In the genomic region with DNA sequence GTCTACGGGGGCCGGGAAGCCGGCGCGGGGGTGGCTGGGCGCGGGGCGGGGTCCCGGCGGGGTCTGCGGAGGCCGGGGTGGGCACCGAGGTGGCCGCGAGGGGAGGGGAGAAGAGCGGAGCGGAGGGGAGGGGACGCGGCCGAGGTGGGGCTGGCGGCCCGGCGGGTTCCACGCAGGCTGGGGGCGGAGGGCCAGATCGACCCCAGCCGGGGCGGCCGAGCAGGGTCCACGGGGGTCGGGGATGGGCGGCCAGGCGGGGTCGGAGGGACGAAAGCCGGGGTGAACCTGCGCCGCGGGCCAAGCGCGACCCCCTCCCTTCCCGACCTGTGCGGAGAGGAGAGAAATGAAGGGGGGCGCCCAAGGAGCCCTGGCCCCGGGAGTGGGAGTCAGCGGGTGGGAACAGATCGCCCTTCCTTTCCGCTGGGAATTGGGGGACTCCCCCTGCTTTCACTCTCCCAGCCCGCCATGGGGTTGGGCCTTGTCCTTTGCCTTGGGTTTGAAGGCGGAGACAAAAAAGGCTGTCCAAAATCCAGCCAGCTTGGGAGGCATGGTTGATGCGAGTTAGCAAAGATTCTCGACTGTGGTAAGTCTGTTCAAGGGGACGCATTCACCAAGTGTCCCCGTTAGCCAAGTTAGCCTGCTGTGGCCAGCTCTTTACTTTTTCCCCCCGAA, we compare ENCODE assay signal across 8 cellular contexts. TPM values are rescaled to one million over a fixed set of nuclear protein-coding genes. Genes with fewer than 3 reads are reported as not detected.
A peak's percentile ranks its signal among the peaks of the same experiment; 100 is the strongest.
DNase-seq lines count a peak whose midpoint lies in the region; ATAC-seq and TF ChIP-seq lines count a peak whose summit lies in the region.

No MANE protein-coding gene starts in this region.

- no peak for TF ChIP-seq POLR2A in HCT116 (IDR thresholded peaks at IDR 0.05; ENCODE audit: borderline replicate concordance, extremely low read depth, insufficient read depth, insufficient read length)

- no peaks in the 10 kb centered on the region for H3K9me3 ChIP-seq in HCT116 (ENCODE audit: control insufficient read depth in 1 of 2, insufficient read depth in 1 of 2, low read depth in 1 of 2, low read length in 2 of 2)
- H3K9me3 ChIP-seq in ascending aorta = no peaks in the 10 kb centered on the region
- no peaks in the 10 kb centered on the region for H3K9me3 ChIP-seq in left ventricle myocardium inferior (replicated peaks)
- H3K9me3 ChIP-seq in parathyroid adenoma (ENCODE audit: control insufficient read depth, low read length) = no peaks in the 10 kb centered on the region

- peak overlapping the region; percentile 74; the same call in 1 of the 2 replicates for H3K27ac ChIP-seq in HCT116 (ENCODE audit: low read depth, low read length)
- peak overlapping the region; percentile 97 to 99 for H3K27ac ChIP-seq in ascending aorta
- H3K27ac ChIP-seq in left ventricle myocardium inferior (replicated peaks) = peak overlapping the region; percentile 98
- peak overlapping the region; percentile 91 for H3K27ac ChIP-seq in parathyroid adenoma

- no peaks in the 10 kb centered on the region for H3K9me2 ChIP-seq in HCT116 (ENCODE audit: insufficient read depth)

- BruUV-seq in HCT116 (replicated peaks; lab: Mats Ljungman, UMichigan) = no TSS peak

- CTCF ChIA-PET in HCT116 (lab: Charles Lee) = interaction anchor here (0.8 kb wide), 1 partner anchor 35 kb away, joined by 3 read pairs; no protein-coding TSS in a partner anchor

- no peak overlapping the region for H2AFZ ChIP-seq in HCT116 (ENCODE audit: low read depth, low read length, poor library complexity, severe bottlenecking)
- H2AFZ ChIP-seq in parathyroid adenoma = peak overlapping the region; percentile 83

- ATAC-seq in HCT116 = peak; percentile 44

- DNase-seq in NCI-H146 (lab: John Stamatoyannopoulos, UW) (peak; percentile 36), NCI-H146 treated with DMSO at 0.1 percent for 48 hours (lab: John Stamatoyannopoulos, UW; ENCODE audit: unreplicated experiment) (no peak), HCT116 (ENCODE audit: low read depth, low spot score) (no peak), NOMO-1 treated with DMSO at 0.1 percent for 48 hours (lab: John Stamatoyannopoulos, UW; ENCODE audit: unreplicated experiment) (peak; percentile 39), ascending aorta (ENCODE audit: low spot score in 2 of 2) (peak in 1 of 2 donors; percentile 84), left ventricle myocardium inferior (peak; percentile 67), SKM-1 (lab: John Stamatoyannopoulos, UW; ENCODE audit: unreplicated experiment) (no peak)

- peak overlapping the region; percentile 72 to 93 for H3K4me3 ChIP-seq in HCT116 (replicated peaks in 1 of 2; ENCODE audit: low read depth in 1 of 2, low read length in 2 of 2)
- H3K4me3 ChIP-seq in ascending aorta = peak overlapping the region; percentile 90 to 95
- peak overlapping the region; percentile 93 for H3K4me3 ChIP-seq in left ventricle myocardium inferior
- peak overlapping the region; percentile 70 for H3K4me3 ChIP-seq in parathyroid adenoma (ENCODE audit: low read depth, low read length)

- H3K9ac ChIP-seq in HCT116 (ENCODE audit: low read length) = peak overlapping the region; percentile 88
- H3K9ac ChIP-seq in parathyroid adenoma = peak overlapping the region; percentile 82

- POLR2A ChIA-PET in HCT116 (lab: Charles Lee) = interaction anchor here (1.1 kb wide), 1 partner anchor 109 kb away, joined by 3 read pairs; the partner anchor contains the start of gene POLR3B

- RAD21 ChIA-PET in HCT116 (lab: Charles Lee; ENCODE audit: low non-redundant PET in 1 of 2, low total read pairs in 2 of 2, uncharacterized antibody in 2 of 2, unreplicated experiment in 2 of 2) = no interaction called here

- TF ChIP-seq CTCF in HCT116 (IDR thresholded peaks at IDR 0.05 in 2 of 3, conservative IDR thresholded peaks at IDR 0.05 in 1 of 3; ENCODE audit: borderline replicate concordance in 1 of 3, insufficient read depth in 1 of 3, low read depth in 2 of 3, low read length in 2 of 3) = no peak
- TF ChIP-seq CTCF in ascending aorta (IDR thresholded peaks at IDR 0.05) = no peak
- TF ChIP-seq CTCF in left ventricle myocardium inferior (IDR thresholded peaks at IDR 0.05; ENCODE audit: borderline replicate concordance) = no peak
- TF ChIP-seq CTCF in parathyroid adenoma (IDR thresholded peaks at IDR 0.05) = no peak

- no peaks in the 10 kb centered on the region for H3K27me3 ChIP-seq in HCT116 (ENCODE audit: insufficient read depth, low read length)
- no peaks in the 10 kb centered on the region for H3K27me3 ChIP-seq in ascending aorta
- H3K27me3 ChIP-seq in left ventricle myocardium inferior (ENCODE audit: low read depth) = no peaks in the 10 kb centered on the region
- H3K27me3 ChIP-seq in parathyroid adenoma (ENCODE audit: control insufficient read depth, insufficient read depth, low read length) = no peaks in the 10 kb centered on the region

- no peak for TF ChIP-seq RAD21 in HCT116 (IDR thresholded peaks at IDR 0.05; ENCODE audit: low read depth)

- H3K4me2 ChIP-seq in HCT116 (ENCODE audit: low read length) (peak overlapping the region; percentile 86), parathyroid adenoma (ENCODE audit: low read length) (peak overlapping the region; percentile 93)

- H3K79me2 ChIP-seq in HCT116 (ENCODE audit: insufficient read depth, low read length) (peaks cover 19% of the 10 kb centered on the region; the same call in 1 of the 2 replicates), parathyroid adenoma (peaks cover 23% of the 10 kb centered on the region)

- peaks cover 17 to 40% of the 10 kb centered on the region in 2 experiments for H3K4me1 ChIP-seq in HCT116 (ENCODE audit: control insufficient read depth in 1 of 2, insufficient read depth in 2 of 2, low read length in 2 of 2)
- H3K4me1 ChIP-seq in ascending aorta = peaks cover 3 to 24% of the 10 kb centered on the region in 2 donors
- peaks cover 59% of the 10 kb centered on the region for H3K4me1 ChIP-seq in left ventricle myocardium inferior
- H3K4me1 ChIP-seq in parathyroid adenoma = peaks cover 11% of the 10 kb centered on the region

- H3K36me3 ChIP-seq in HCT116 (ENCODE audit: control insufficient read depth in 1 of 2, insufficient read depth in 2 of 2, low read length in 2 of 2) = no peaks in the 10 kb centered on the region; a peak in 1 of 4 replicates
- peaks cover 0 to 11% of the 10 kb centered on the region in 2 donors for H3K36me3 ChIP-seq in ascending aorta
- peaks cover 3% of the 10 kb centered on the region for H3K36me3 ChIP-seq in left ventricle myocardium inferior
- H3K36me3 ChIP-seq in parathyroid adenoma (ENCODE audit: control insufficient read depth, insufficient read depth, low read length) = no peaks in the 10 kb centered on the region

- no peaks in the 10 kb centered on the region for H4K20me1 ChIP-seq in HCT116 (ENCODE audit: insufficient read depth)

- intact Hi-C loops in HCT116 (cut with micrococcal nuclease) (loop anchor here (5.0 kb wide), 2 partner anchors 34 to 54 kb away; partner anchors contain the start of gene TCP11L2), ascending aorta (cut with DNase I) (loop anchor here (5.0 kb wide), 2 partner anchors 109 to 844 kb away; partner anchors contain the start of genes CRY1 and POLR3B), left ventricle myocardium inferior (cut with micrococcal nuclease) (no loop called here)

TF ChIP-seq in HCT116, 20 proteins besides CTCF, POLR2A, EP300 and RAD21 (continues in another document):
- TF ChIP-seq ZFX (IDR thresholded peaks at IDR 0.05) (no peak), YY1 (IDR thresholded peaks at IDR 0.05; ENCODE audit: extremely low read depth, insufficient replicate concordance, low read depth, low read length) (no peak), ATF3 (IDR thresholded peaks at IDR 0.05) (no peak), POLR2AphosphoS5 (IDR thresholded peaks at IDR 0.05; ENCODE audit: low read depth, low read length) (no peak), SRF (IDR thresholded peaks at IDR 0.05; ENCODE audit: low read depth) (no peak), EZH2 (IDR thresholded peaks at IDR 0.05) (no peak), TCF7L2 (IDR thresholded peaks at IDR 0.05; ENCODE audit: borderline replicate concordance, extremely low read depth, insufficient read depth, insufficient read length) (no peak), EGR1 (IDR thresholded peaks at IDR 0.05; ENCODE audit: low read depth) (no peak), CBX3 (IDR thresholded peaks at IDR 0.05; ENCODE audit: low read depth) (no peak), SIN3A (IDR thresholded peaks at IDR 0.05; ENCODE audit: low read depth) (no peak), CEBPB (IDR thresholded peaks at IDR 0.05; ENCODE audit: low read depth) (no peak), ELF1 (IDR thresholded peaks at IDR 0.05; ENCODE audit: borderline replicate concordance, low read depth) (no peak), EZH2phosphoT487 (IDR thresholded peaks at IDR 0.05; ENCODE audit: borderline replicate concordance) (no peak), JUND (IDR thresholded peaks at IDR 0.05) (no peak)
- TF ChIP-seq, protein P1, sequence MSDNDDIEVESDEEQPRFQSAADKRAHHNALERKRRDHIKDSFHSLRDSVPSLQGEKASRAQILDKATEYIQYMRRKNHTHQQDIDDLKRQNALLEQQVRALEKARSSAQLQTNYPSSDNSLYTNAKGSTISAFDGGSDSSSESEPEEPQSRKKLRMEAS (IDR thresholded peaks at IDR 0.05) = no peak
- TF ChIP-seq, protein P2, sequence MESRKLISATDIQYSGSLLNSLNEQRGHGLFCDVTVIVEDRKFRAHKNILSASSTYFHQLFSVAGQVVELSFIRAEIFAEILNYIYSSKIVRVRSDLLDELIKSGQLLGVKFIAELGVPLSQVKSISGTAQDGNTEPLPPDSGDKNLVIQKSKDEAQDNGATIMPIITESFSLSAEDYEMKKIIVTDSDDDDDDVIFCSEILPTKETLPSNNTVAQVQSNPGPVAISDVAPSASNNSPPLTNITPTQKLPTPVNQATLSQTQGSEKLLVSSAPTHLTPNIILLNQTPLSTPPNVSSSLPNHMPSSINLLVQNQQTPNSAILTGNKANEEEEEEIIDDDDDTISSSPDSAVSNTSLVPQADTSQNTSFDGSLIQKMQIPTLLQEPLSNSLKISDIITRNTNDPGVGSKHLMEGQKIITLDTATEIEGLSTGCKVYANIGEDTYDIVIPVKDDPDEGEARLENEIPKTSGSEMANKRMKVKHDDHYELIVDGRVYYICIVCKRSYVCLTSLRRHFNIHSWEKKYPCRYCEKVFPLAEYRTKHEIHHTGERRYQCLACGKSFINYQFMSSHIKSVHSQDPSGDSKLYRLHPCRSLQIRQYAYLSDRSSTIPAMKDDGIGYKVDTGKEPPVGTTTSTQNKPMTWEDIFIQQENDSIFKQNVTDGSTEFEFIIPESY (IDR thresholded peaks at IDR 0.05; ENCODE audit: extremely low read depth, insufficient replicate concordance, low read length) = no peak

RNA-seq across cellular contexts. Expression of gene CKAP4, which starts 0.5 kb away (rescaled TPM):
- 45.9 TPM for total RNA-seq in HCT116 (2021; ENCODE audit: unreplicated experiment)
- 32.4 and 35.4 TPM in 2 replicates for polyA plus RNA-seq in HCT116 (2012)
- total RNA-seq in ascending aorta = 116 TPM
- 51.8 TPM for total RNA-seq in left ventricle myocardium inferior

RNA-seq across cellular contexts. Expression of gene TCP11L2, which starts 54.2 kb away (rescaled TPM):
- total RNA-seq in HCT116 (2021; ENCODE audit: unreplicated experiment) = 14.4 TPM
- 7.5 and 7.7 TPM in 2 replicates for polyA plus RNA-seq in HCT116 (2012)
- 16.0 TPM for total RNA-seq in ascending aorta
- total RNA-seq in left ventricle myocardium inferior = 126 TPM

Comparison
In these comparisons a context has a peak if more than half of its experiments do, and no peak if none do; other contexts are left out.
1. DNase-seq: peak in NCI-H146 (single experiment), NOMO-1 treated with DMSO at 0.1 percent for 48 hours (single experiment) and left ventricle myocardium inferior (single experiment); none in NCI-H146 treated with DMSO at 0.1 percent for 48 hours (single experiment), HCT116 (single experiment) and SKM-1 (single experiment).
2. Peak in every context shown above with its lines, with median percentiles within 50 percentile points of each other: H3K27ac ChIP-seq and H3K4me3 ChIP-seq.